In the genomic region with DNA sequence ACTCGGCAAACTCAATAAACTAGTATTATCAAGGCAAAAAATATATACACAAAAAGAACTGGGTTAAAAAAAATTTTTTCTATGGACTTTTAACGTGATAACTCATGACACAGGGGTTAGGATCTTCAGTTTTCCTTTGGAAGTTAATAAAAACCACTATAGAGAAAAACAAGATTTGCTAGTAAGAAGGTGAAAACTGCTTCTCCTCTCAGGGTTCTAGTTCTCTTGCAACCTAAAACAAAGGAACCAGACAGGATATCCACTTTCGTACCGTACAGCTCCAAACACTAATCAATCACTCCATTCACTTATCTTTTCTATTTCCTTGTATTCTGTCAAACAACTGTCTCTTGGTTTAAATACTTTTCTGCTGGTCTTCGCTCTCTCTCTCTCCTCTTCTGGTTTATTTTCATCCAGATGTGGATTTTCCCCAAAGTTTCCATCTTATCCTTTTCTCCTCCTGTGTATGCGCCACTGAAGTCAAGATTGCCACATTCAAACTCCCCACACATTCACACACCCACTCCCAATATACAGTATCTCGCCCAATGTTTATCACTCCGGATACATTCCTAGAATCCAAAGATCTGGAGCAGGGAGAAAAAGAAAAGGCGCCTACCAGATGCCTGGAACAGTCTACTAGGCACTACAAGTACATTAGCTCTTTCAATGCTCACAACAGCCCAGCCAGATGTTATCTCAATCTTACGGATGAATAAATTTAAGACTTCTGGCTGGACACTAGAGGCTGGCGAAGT, we compare ENCODE assay signal across 1 cellular context.
TF ChIP-seq lines count a peak whose summit lies in the region.

No MANE protein-coding gene starts in this region.

TF ChIP-seq in A549, 52 proteins besides CTCF, POLR2A, EP300 and RAD21 (continued from another document):
- TF ChIP-seq, protein P1, sequence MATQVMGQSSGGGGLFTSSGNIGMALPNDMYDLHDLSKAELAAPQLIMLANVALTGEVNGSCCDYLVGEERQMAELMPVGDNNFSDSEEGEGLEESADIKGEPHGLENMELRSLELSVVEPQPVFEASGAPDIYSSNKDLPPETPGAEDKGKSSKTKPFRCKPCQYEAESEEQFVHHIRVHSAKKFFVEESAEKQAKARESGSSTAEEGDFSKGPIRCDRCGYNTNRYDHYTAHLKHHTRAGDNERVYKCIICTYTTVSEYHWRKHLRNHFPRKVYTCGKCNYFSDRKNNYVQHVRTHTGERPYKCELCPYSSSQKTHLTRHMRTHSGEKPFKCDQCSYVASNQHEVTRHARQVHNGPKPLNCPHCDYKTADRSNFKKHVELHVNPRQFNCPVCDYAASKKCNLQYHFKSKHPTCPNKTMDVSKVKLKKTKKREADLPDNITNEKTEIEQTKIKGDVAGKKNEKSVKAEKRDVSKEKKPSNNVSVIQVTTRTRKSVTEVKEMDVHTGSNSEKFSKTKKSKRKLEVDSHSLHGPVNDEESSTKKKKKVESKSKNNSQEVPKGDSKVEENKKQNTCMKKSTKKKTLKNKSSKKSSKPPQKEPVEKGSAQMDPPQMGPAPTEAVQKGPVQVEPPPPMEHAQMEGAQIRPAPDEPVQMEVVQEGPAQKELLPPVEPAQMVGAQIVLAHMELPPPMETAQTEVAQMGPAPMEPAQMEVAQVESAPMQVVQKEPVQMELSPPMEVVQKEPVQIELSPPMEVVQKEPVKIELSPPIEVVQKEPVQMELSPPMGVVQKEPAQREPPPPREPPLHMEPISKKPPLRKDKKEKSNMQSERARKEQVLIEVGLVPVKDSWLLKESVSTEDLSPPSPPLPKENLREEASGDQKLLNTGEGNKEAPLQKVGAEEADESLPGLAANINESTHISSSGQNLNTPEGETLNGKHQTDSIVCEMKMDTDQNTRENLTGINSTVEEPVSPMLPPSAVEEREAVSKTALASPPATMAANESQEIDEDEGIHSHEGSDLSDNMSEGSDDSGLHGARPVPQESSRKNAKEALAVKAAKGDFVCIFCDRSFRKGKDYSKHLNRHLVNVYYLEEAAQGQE (IDR thresholded peaks at IDR 0.05), result no peak
- TF ChIP-seq ZSCAN20 (CRISPR knock-in tag; IDR thresholded peaks at IDR 0.05) (no peak), CBX2 (IDR thresholded peaks at IDR 0.05; ENCODE audit: borderline replicate concordance, low read depth) (no peak), ZFP36 (IDR thresholded peaks at IDR 0.05; ENCODE audit: borderline replicate concordance, partially characterized antibody) (no peak), MYC (IDR thresholded peaks at IDR 0.05; ENCODE audit: borderline replicate concordance, low read length) (no peak)
- TF ChIP-seq, protein P2, sequence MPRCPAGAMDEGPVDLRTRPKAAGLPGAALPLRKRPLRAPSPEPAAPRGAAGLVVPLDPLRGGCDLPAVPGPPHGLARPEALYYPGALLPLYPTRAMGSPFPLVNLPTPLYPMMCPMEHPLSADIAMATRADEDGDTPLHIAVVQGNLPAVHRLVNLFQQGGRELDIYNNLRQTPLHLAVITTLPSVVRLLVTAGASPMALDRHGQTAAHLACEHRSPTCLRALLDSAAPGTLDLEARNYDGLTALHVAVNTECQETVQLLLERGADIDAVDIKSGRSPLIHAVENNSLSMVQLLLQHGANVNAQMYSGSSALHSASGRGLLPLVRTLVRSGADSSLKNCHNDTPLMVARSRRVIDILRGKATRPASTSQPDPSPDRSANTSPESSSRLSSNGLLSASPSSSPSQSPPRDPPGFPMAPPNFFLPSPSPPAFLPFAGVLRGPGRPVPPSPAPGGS (IDR thresholded peaks at IDR 0.05), result no peak
